In genomic region chr6:28673417-28673799, GRCh38 we compare ENCODE assay signal across 13 cellular contexts.
DNase-seq lines count a peak whose midpoint lies in the region; FAIRE-seq and TF ChIP-seq lines count a peak whose summit lies in the region.
"Had no signal": no experiment of that assay in that cellular context is flagged by ENCODE, and none has a peak within 500 bp of the region (broad histone marks: within the 10 kb centered on the region; RNA-seq: fewer than 3 reads in every experiment).

No MANE protein-coding gene starts in this region.

- H3K4me3 ChIP-seq in HUES48 (ENCODE audit: low read depth, low read length) (peak overlapping the region; percentile 87; the same call in 1 of the 2 replicates), neuron (ENCODE audit: low read length) (peak overlapping the region; percentile 49), kidney (ENCODE audit: low read length in 2 of 2) (no peak overlapping the region), SJCRH30 (no peak overlapping the region), small intestine (ENCODE audit: low read depth in 1 of 2, low read length in 2 of 2) (no peak overlapping the region)
- H3K4me3 ChIP-seq: thoracic aorta had no signal

- H3K9me3 ChIP-seq in HUES48 (ENCODE audit: control insufficient read depth, insufficient read depth, low read length): no peaks in the 10 kb centered on the region
- H3K9me3 ChIP-seq in neuron (ENCODE audit: low read length): no peaks in the 10 kb centered on the region
- no peaks in the 10 kb centered on the region for H3K9me3 ChIP-seq in kidney (ENCODE audit: control insufficient read depth in 1 of 2, low read length in 2 of 2)
- H3K9me3 ChIP-seq in SJCRH30 (replicated peaks): no peaks in the 10 kb centered on the region
- H3K9me3 ChIP-seq in small intestine (ENCODE audit: control insufficient read depth, low read depth): no peaks in the 10 kb centered on the region
- H3K9me3 ChIP-seq: thoracic aorta had no signal

- no peaks in the 10 kb centered on the region for H3K4me1 ChIP-seq in HUES48 (ENCODE audit: control insufficient read depth, insufficient read depth, low read length)
- H3K4me1 ChIP-seq in neuron (ENCODE audit: insufficient read depth, low read length): no peaks in the 10 kb centered on the region
- H3K4me1 ChIP-seq in kidney (ENCODE audit: control insufficient read depth in 1 of 2, insufficient read depth in 1 of 2, low read depth in 1 of 2, low read length in 2 of 2): no peaks in the 10 kb centered on the region
- H3K4me1 ChIP-seq in SJCRH30: no peaks in the 10 kb centered on the region
- H3K4me1 ChIP-seq in small intestine (ENCODE audit: control insufficient read depth in 2 of 2, insufficient read depth in 1 of 2, low read depth in 1 of 2, low read length in 1 of 2): no peaks in the 10 kb centered on the region

- no peak for DNase-seq in activated T-cell treated with anti-CD3 and anti-CD28 coated beads, Interleukin-2, amount 50 U/mL, for 24 hours
- DNase-seq in activated T-cell treated with anti-CD3 and anti-CD28 coated beads for 4 hours (no peak), kidney (no peak), SJCRH30 (no peak), small intestine (no peak)
- DNase-seq in activated naive CD8-positive, alpha-beta T cell treated with anti-CD3 and anti-CD28 coated beads for 36 hours: no peak
- DNase-seq: DMS153, NCI-H1417 treated with DMSO at 0.1 percent for 48 hours, T-helper 9 cell had no signal

- peak overlapping the region; percentile 93 for H3K27ac Mint-ChIP-seq in activated T-cell treated with anti-CD3 and anti-CD28 coated beads, Interleukin-2, amount 50 U/mL, for 24 hours
- peak overlapping the region; percentile 82 for H3K27ac Mint-ChIP-seq in activated naive CD8-positive, alpha-beta T cell treated with anti-CD3 and anti-CD28 coated beads for 36 hours
- H3K27ac Mint-ChIP-seq: memory B cell had no signal

- FAIRE-seq in kidney (lab: Jason Lieb, UNC): no peak
- no peak for FAIRE-seq in small intestine (lab: Jason Lieb, UNC)

- H3K27ac ChIP-seq in HUES48 (ENCODE audit: low read depth, low read length) (no peak overlapping the region), kidney (ENCODE audit: low read depth in 2 of 2, low read length in 2 of 2) (no peak overlapping the region), SJCRH30 (no peak overlapping the region), small intestine (ENCODE audit: low read depth in 1 of 2, low read length in 1 of 2) (no peak overlapping the region)
- H3K27ac ChIP-seq: thoracic aorta had no signal

- H3K27me3 Mint-ChIP-seq in activated T-cell treated with anti-CD3 and anti-CD28 coated beads, Interleukin-2, amount 50 U/mL, for 24 hours: peaks cover 79% of the 10 kb centered on the region
- H3K27me3 Mint-ChIP-seq in activated naive CD8-positive, alpha-beta T cell treated with anti-CD3 and anti-CD28 coated beads for 36 hours: peaks cover 77% of the 10 kb centered on the region

- H3K27me3 ChIP-seq in HUES48 (ENCODE audit: control insufficient read depth, insufficient read depth, low read length) (peaks cover 16% of the 10 kb centered on the region), neuron (ENCODE audit: insufficient read depth, low read length) (peaks cover 4% of the 10 kb centered on the region), SJCRH30 (no peaks in the 10 kb centered on the region), small intestine (ENCODE audit: control insufficient read depth in 2 of 2, insufficient read depth in 2 of 2, low read length in 2 of 2) (peaks cover 0 to 11% of the 10 kb centered on the region in 2 donors)

- peaks cover 12% of the 10 kb centered on the region for H3K4me1 Mint-ChIP-seq in activated T-cell treated with anti-CD3 and anti-CD28 coated beads, Interleukin-2, amount 50 U/mL, for 24 hours (ENCODE audit: low read depth)
- H3K4me1 Mint-ChIP-seq in activated naive CD8-positive, alpha-beta T cell treated with anti-CD3 and anti-CD28 coated beads for 36 hours: peaks cover 11% of the 10 kb centered on the region

- H3K4me3 Mint-ChIP-seq in activated T-cell treated with anti-CD3 and anti-CD28 coated beads, Interleukin-2, amount 50 U/mL, for 24 hours: peak overlapping the region; percentile 82
- peak overlapping the region; percentile 86 for H3K4me3 Mint-ChIP-seq in activated naive CD8-positive, alpha-beta T cell treated with anti-CD3 and anti-CD28 coated beads for 36 hours
- H3K4me3 Mint-ChIP-seq: memory B cell had no signal

- 62 to 70% (median 62%) methylated on average over 3 of the region's 3 CpGs for WGBS in small intestine, 3 donors

- no peaks in the 10 kb centered on the region for H3K9me3 Mint-ChIP-seq in activated T-cell treated with anti-CD3 and anti-CD28 coated beads, Interleukin-2, amount 50 U/mL, for 24 hours
- H3K9me3 Mint-ChIP-seq in activated naive CD8-positive, alpha-beta T cell treated with anti-CD3 and anti-CD28 coated beads for 36 hours: peaks cover 2% of the 10 kb centered on the region
- H3K9me3 Mint-ChIP-seq: memory B cell had no signal

- no peaks in the 10 kb centered on the region for H3K36me3 Mint-ChIP-seq in activated T-cell treated with anti-CD3 and anti-CD28 coated beads, Interleukin-2, amount 50 U/mL, for 24 hours (ENCODE audit: low read depth)
- peaks cover 2% of the 10 kb centered on the region for H3K36me3 Mint-ChIP-seq in activated naive CD8-positive, alpha-beta T cell treated with anti-CD3 and anti-CD28 coated beads for 36 hours
- H3K36me3 Mint-ChIP-seq: memory B cell had no signal

- intact Hi-C loops in kidney (cut with DNase I): no loop called here

- no peak for TF ChIP-seq CTCF in kidney (IDR thresholded peaks at IDR 0.05; ENCODE audit: borderline replicate concordance, extremely low read depth, insufficient read depth)

- no peak overlapping the region for H3K9ac ChIP-seq in HUES48 (ENCODE audit: low read depth, low read length)
- no peak overlapping the region for H3K9ac ChIP-seq in kidney (ENCODE audit: low read length in 2 of 2)

- no peak overlapping the region for H2AFZ ChIP-seq in neuron (ENCODE audit: low read depth, low read length)

- H3K36me3 ChIP-seq in HUES48 (ENCODE audit: control insufficient read depth, insufficient read depth, low read length): no peaks in the 10 kb centered on the region
- no peaks in the 10 kb centered on the region for H3K36me3 ChIP-seq in neuron (ENCODE audit: insufficient read depth, low read length)
- H3K36me3 ChIP-seq in kidney (ENCODE audit: control insufficient read depth in 1 of 2, insufficient read depth in 2 of 2, low read length in 2 of 2): no peaks in the 10 kb centered on the region
- no peaks in the 10 kb centered on the region for H3K36me3 ChIP-seq in SJCRH30
- H3K36me3 ChIP-seq in small intestine (ENCODE audit: control insufficient read depth in 2 of 2, insufficient read depth in 2 of 2, low read length in 2 of 2): no peaks in the 10 kb centered on the region
- H3K36me3 ChIP-seq: thoracic aorta had no signal

Comparison
In these comparisons a context has a peak if more than half of its experiments do, and no peak if none do; other contexts are left out.
1. H3K4me3 ChIP-seq: peak in HUES48 (single experiment) and neuron (single experiment); none in kidney (0 of 2), SJCRH30 (single experiment) and small intestine (0 of 2).